8 cellular contexts compared by ENCODE assay signal in genomic region chrX:79366888-79367749, GRCh38. TPM values are rescaled to one million over a fixed set of nuclear protein-coding genes. Genes with fewer than 3 reads are reported as not detected.
DNase-seq lines count a peak whose midpoint lies in the region; ATAC-seq and TF ChIP-seq lines count a peak whose summit lies in the region.

Gene ITM2A, minus strand, starts transcription at chrX:79367334. Its CDS starts 119 bp downstream, at chrX:79367215.

- TF ChIP-seq CTCF in GM12873 (IDR thresholded peaks at IDR 0.05; ENCODE audit: insufficient read depth, low read depth, low read length, missing control alignments): peak; percentile 38
- no peak for TF ChIP-seq CTCF in SU-DHL-6 (IDR thresholded peaks at IDR 0.05; ENCODE audit: insufficient read depth, low read length, poor library complexity, severe bottlenecking)

- no peaks in the 10 kb centered on the region for H3K9me2 ChIP-seq in SU-DHL-6 (replicated peaks; ENCODE audit: insufficient read depth, low read length)

- H3K27me3 ChIP-seq in SU-DHL-6 (ENCODE audit: low read length): no peaks in the 10 kb centered on the region

- H2AFZ ChIP-seq in SU-DHL-6 (ENCODE audit: low read depth, low read length, severe bottlenecking): no peak within 1 kb of the TSS

- no peaks in the 10 kb centered on the region for H3K36me3 ChIP-seq in SU-DHL-6 (ENCODE audit: low read length)

- H3K9me3 ChIP-seq in SU-DHL-6 (ENCODE audit: insufficient read depth, low read length): no peaks in the 10 kb centered on the region

- no peaks in the 10 kb centered on the region for H3K9me3 Mint-ChIP-seq in activated naive CD8-positive, alpha-beta T cell treated with anti-CD3 and anti-CD28 coated beads, Interleukin-2, amount 10 ng/mL, durations not matched to agents 7 days and 5 days

- no peaks in the 10 kb centered on the region for H3K27me3 Mint-ChIP-seq in activated naive CD8-positive, alpha-beta T cell treated with anti-CD3 and anti-CD28 coated beads, Interleukin-2, amount 10 ng/mL, durations not matched to agents 7 days and 5 days

- peaks cover 9% of the 10 kb centered on the region for H3K36me3 Mint-ChIP-seq in activated naive CD8-positive, alpha-beta T cell treated with anti-CD3 and anti-CD28 coated beads, Interleukin-2, amount 10 ng/mL, durations not matched to agents 7 days and 5 days

- POLR2A ChIA-PET in activated naive CD8-positive, alpha-beta T cell treated with anti-CD3 and anti-CD28 coated beads, Interleukin-2, amount 10 ng/mL, durations not matched to agents 7 days and 5 days (lab: Charles Lee): interaction anchor here (0.6 to 1.4 kb wide), 2 partner anchors 422 to 1540 kb away, joined by 4 to 6 read pairs; partner anchors contain the start of gene P2RY10

- no peak within 1 kb of the TSS for H3K9ac ChIP-seq in SU-DHL-6 (ENCODE audit: low read length)

- ATAC-seq in HG02623 (IDR thresholded peaks at IDR 0.05; ENCODE audit: unreplicated experiment): peak; percentile 72
- peak; percentile 82 for ATAC-seq in activated naive CD8-positive, alpha-beta T cell treated with anti-CD3 and anti-CD28 coated beads, Interleukin-2, amount 10 ng/mL, durations not matched to agents 7 days and 5 days (ENCODE audit: low read depth)

- no peaks in the 10 kb centered on the region for H4K20me1 ChIP-seq in SU-DHL-6 (ENCODE audit: low read depth, low read length)

- H3K4me3 Mint-ChIP-seq in activated naive CD8-positive, alpha-beta T cell treated with anti-CD3 and anti-CD28 coated beads, Interleukin-2, amount 10 ng/mL, durations not matched to agents 7 days and 5 days: peak within 1 kb of the TSS; percentile 97

- peaks cover 26% of the 10 kb centered on the region for H3K4me1 Mint-ChIP-seq in activated naive CD8-positive, alpha-beta T cell treated with anti-CD3 and anti-CD28 coated beads, Interleukin-2, amount 10 ng/mL, durations not matched to agents 7 days and 5 days

- H3K4me2 ChIP-seq in SU-DHL-6 (ENCODE audit: low read depth, low read length, poor library complexity, severe bottlenecking): peak within 1 kb of the TSS; percentile 13

- H3F3A ChIP-seq in SU-DHL-6 (ENCODE audit: insufficient read depth): no peaks in the 10 kb centered on the region

- H3K27ac ChIP-seq in SU-DHL-6 (ENCODE audit: low read depth, low read length): no peak within 1 kb of the TSS

- H3K4me3 ChIP-seq in SU-DHL-6 (ENCODE audit: insufficient read depth, low read length, poor library complexity, severe bottlenecking): no peak within 1 kb of the TSS

- peak; percentile 64 for DNase-seq in activated naive CD8-positive, alpha-beta T cell treated with anti-CD3 and anti-CD28 coated beads, Interleukin-2, amount 10 ng/mL, durations not matched to agents 7 days and 5 days
- DNase-seq in iPS-NIHi11 (ENCODE audit: low spot score): peak; percentile 15
- peak; percentile 29 to 48 for DNase-seq in stimulated activated CD4-positive, alpha-beta T cell treated with anti-CD3 and anti-CD28 coated beads, Interleukin-1b, Interleukin-23, amount 100 ng/mL, for 4 hours (ENCODE audit: low read depth in 2 of 2)
- DNase-seq in NCI-H1105 treated with DMSO at 0.1 percent for 48 hours (lab: John Stamatoyannopoulos, UW): no peak
- DNase-seq in SIG-M5 (lab: John Stamatoyannopoulos, UW): no peak

- H3K27ac Mint-ChIP-seq in activated naive CD8-positive, alpha-beta T cell treated with anti-CD3 and anti-CD28 coated beads, Interleukin-2, amount 10 ng/mL, durations not matched to agents 7 days and 5 days: peak within 1 kb of the TSS; percentile 94

- no peaks in the 10 kb centered on the region for H3K79me2 ChIP-seq in SU-DHL-6 (ENCODE audit: insufficient read depth, low read length)

RNA-seq across cellular contexts. Expression of gene ITM2A, which starts in this region (rescaled TPM):
- 10 to 100 TPM; 75.8 to 84.6 TPM for total RNA-seq in activated naive CD8-positive, alpha-beta T cell treated with anti-CD3 and anti-CD28 coated beads, Interleukin-2, amount 10 ng/mL, durations not matched to agents 7 days and 5 days

Comparison
In these comparisons a context has a peak if more than half of its experiments do, and no peak if none do; other contexts are left out.
1. DNase-seq: peak in activated naive CD8-positive, alpha-beta T cell treated with anti-CD3 and anti-CD28 coated beads, Interleukin-2, amount 10 ng/mL, durations not matched to agents 7 days and 5 days (single experiment), iPS-NIHi11 (single experiment) and stimulated activated CD4-positive, alpha-beta T cell treated with anti-CD3 and anti-CD28 coated beads, Interleukin-1b, Interleukin-23, amount 100 ng/mL, for 4 hours (2 of 2); none in NCI-H1105 treated with DMSO at 0.1 percent for 48 hours (single experiment) and SIG-M5 (single experiment).